ENCODE assay signal across 8 cellular contexts in the genomic region with DNA sequence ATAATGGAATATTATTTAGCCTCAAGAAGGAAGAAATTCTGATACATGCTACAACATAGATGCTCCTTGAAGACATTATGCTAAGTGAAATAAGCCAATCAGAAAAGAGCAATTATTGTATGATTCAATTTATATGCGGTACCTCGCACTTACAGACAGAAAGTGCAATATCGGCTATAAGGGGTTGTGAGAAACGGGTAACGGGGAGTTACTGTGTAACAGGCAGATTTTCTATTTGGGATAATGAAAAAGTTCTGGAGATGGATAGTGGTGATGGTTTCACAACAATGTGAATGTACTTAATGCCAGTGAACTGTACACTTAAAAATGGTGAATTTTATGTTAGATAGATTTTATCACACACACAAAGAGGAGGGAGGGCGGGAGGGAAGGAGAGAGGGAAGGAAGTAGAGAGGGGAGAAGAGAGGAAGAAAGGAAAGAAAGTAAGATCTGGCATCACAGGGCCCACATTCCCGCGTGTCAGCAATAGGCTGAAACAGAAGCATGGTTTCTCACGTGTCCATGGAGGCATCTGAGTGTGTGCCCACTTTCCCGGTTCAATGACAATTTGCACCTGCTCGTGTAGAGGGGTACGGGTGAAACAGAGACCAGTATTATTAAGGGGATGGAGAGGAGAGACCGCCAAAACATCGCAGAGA. TPM values are rescaled to one million over a fixed set of nuclear protein-coding genes. Genes with fewer than 3 reads are reported as not detected.
DNase-seq lines count a peak whose midpoint lies in the region; ATAC-seq and TF ChIP-seq lines count a peak whose summit lies in the region.

No MANE protein-coding gene starts in this region.

- peak overlapping the region; percentile 82 for H3K27ac ChIP-seq in CD4-positive, alpha-beta T cell (ENCODE audit: low read depth, low read length)
- H3K27ac ChIP-seq in thymus (ENCODE audit: low read depth): peak overlapping the region; percentile 99

- in situ Hi-C loops in astrocyte of the spinal cord (cut with HindIII; ENCODE audit: low sequenced_read_pairs): no loop called here

- H3K36me3 ChIP-seq in thymus (ENCODE audit: control insufficient read depth, insufficient read depth): no peaks in the 10 kb centered on the region

- TF ChIP-seq CTCF in CD4-positive, alpha-beta T cell (IDR thresholded peaks at IDR 0.05): no peak
- no peak for TF ChIP-seq CTCF in astrocyte of the spinal cord (IDR thresholded peaks at IDR 0.05; ENCODE audit: low read depth, low read length)

- POLR2A ChIA-PET in CD4-positive, alpha-beta T cell (lab: Charles Lee): interaction anchor here (0.7 to 2.4 kb wide), 21 partner anchors 12 to 715 kb away, joined by 3 to 16 read pairs (median 4); partner anchors contain the start of genes HDDC3, IQGAP1, MAN2A2 and RCCD1

- H3K27ac Mint-ChIP-seq in CD4-positive, alpha-beta T cell: peak overlapping the region; percentile 96
- H3K27ac Mint-ChIP-seq in IgD-negative memory B cell: peak overlapping the region; percentile 88 to 96 (median 96)

- no peaks in the 10 kb centered on the region for H3K9me3 ChIP-seq in CD4-positive, alpha-beta T cell (ENCODE audit: control insufficient read depth, low read length)
- H3K9me3 ChIP-seq in thymus (ENCODE audit: control insufficient read depth): no peaks in the 10 kb centered on the region

- H3K4me3 ChIP-seq in astrocyte of the spinal cord (ENCODE audit: low read depth, low read length) (peak overlapping the region; percentile 81), thymus (ENCODE audit: low read length) (peak overlapping the region; percentile 91)

- H3K36me3 Mint-ChIP-seq in CD4-positive, alpha-beta T cell (ENCODE audit: low read depth): peaks cover 8% of the 10 kb centered on the region
- H3K36me3 Mint-ChIP-seq in IgD-negative memory B cell: peaks cover 4% of the 10 kb centered on the region

- intact Hi-C loops in CD4-positive, alpha-beta T cell (cut with DNase I, micrococcal nuclease): loop anchor here (2.0 to 10.0 kb wide), 5 partner anchors 52 to 612 kb away; partner anchors contain the start of genes HDDC3 (in 1 of the 2) and IDH2 (in 1 of the 2)

- WGBS in thymus: 16% methylated on average over 14 of the region's 14 CpGs

- peak overlapping the region; percentile 99 for H3K4me3 Mint-ChIP-seq in CD4-positive, alpha-beta T cell
- peak overlapping the region; percentile 95 to 99 (median 98) for H3K4me3 Mint-ChIP-seq in IgD-negative memory B cell

- H3K4me1 Mint-ChIP-seq in CD4-positive, alpha-beta T cell (ENCODE audit: low read depth): peaks cover 35% of the 10 kb centered on the region
- peaks cover 23 to 30% (median 23%) of the 10 kb centered on the region in 3 donors for H3K4me1 Mint-ChIP-seq in IgD-negative memory B cell

- peaks cover 12% of the 10 kb centered on the region for H3K4me1 ChIP-seq in thymus (ENCODE audit: control insufficient read depth, insufficient read depth, low read length)

- CTCF ChIA-PET in CD4-positive, alpha-beta T cell (lab: Charles Lee): interaction anchor here (0.5 to 1.8 kb wide), 6 partner anchors 51 to 397 kb away, joined by 3 to 8 read pairs (median 3); partner anchors contain the start of genes HDDC3 and UNC45A

- ATAC-seq in CD4-positive, alpha-beta T cell (ENCODE audit: poor library complexity): no peak
- ATAC-seq in GM21360 (IDR thresholded peaks at IDR 0.05; ENCODE audit: unreplicated experiment) (no peak), HG02884 (IDR thresholded peaks at IDR 0.05; ENCODE audit: unreplicated experiment) (no peak)

- no peaks in the 10 kb centered on the region for H3K27me3 Mint-ChIP-seq in CD4-positive, alpha-beta T cell
- H3K27me3 Mint-ChIP-seq in IgD-negative memory B cell: no peaks in the 10 kb centered on the region

- no peaks in the 10 kb centered on the region for H3K27me3 ChIP-seq in CD4-positive, alpha-beta T cell (ENCODE audit: control insufficient read depth, insufficient read depth, low read length)
- no peaks in the 10 kb centered on the region for H3K27me3 ChIP-seq in thymus (ENCODE audit: control insufficient read depth, insufficient read depth)

- no peaks in the 10 kb centered on the region for H3K9me3 Mint-ChIP-seq in CD4-positive, alpha-beta T cell
- H3K9me3 Mint-ChIP-seq in IgD-negative memory B cell: no peaks in the 10 kb centered on the region

- no peak for DNase-seq in CD4-positive, alpha-beta T cell
- DNase-seq in astrocyte of the spinal cord (ENCODE audit: low read depth, low spot score): no peak
- DNase-seq in left kidney (ENCODE audit: low read depth, low spot score): peak; percentile 13
- no peak for DNase-seq in NCI-H1048 (lab: John Stamatoyannopoulos, UW)

RNA-seq across cellular contexts. Expression of gene BLM, which starts 0.7 kb away (rescaled TPM):
- 1 to 10 TPM; 1.6 to 1.8 TPM for total RNA-seq in CD4-positive, alpha-beta T cell
- 14.4 TPM for polyA plus RNA-seq in IgD-negative memory B cell
- 13.2 TPM for polyA plus RNA-seq in thymus
